16 cellular contexts compared by ENCODE assay signal in the genomic region with DNA sequence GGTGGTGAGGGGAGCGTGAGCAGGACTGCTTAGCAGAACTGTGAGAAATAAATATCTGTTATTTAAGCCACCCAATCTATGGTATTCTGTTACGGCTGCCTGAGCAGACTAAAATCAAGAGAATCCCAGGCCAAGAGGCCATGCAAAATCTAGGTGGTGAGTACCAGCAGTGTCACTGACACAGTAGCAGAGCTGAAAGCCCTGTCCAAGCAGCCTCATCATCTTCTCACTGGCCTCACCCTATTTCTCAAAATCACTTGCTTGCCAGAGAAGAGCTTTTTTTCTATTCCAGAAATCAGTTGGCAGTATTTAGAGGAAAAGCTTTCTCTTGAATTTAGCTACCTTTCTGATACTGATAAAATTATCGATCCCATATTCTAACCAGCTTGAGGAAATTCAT.
"Had no signal": no experiment of that assay in that cellular context is flagged by ENCODE, and none has a peak within 500 bp of the region (broad histone marks: within the 10 kb centered on the region; RNA-seq: fewer than 3 reads in every experiment).

No MANE protein-coding gene starts in this region.

- H3K27ac ChIP-seq: lower lobe of right lung, testis had no signal

- H3K4me3 ChIP-seq: lower lobe of right lung, testis had no signal

- DNase-seq: activated CD4-positive, alpha-beta T cell treated with anti-CD3 and anti-CD28 coated beads, Interleukin-2, amount 50 U/mL, for 1 hour; activated CD8-positive, alpha-beta memory T cell treated with anti-CD3 and anti-CD28 coated beads for 24 hours; activated CD8-positive, alpha-beta memory T cell treated with anti-CD3 and anti-CD28 coated beads, Interleukin-2, amount 50 U/mL, for 48 hours; activated effector memory CD4-positive, alpha-beta T cell treated with Interleukin-2 at 50 U/mL for 16 hours; activated naive CD4-positive, alpha-beta T cell treated with anti-CD3 and anti-CD28 coated beads, Interleukin-2, amount 50 U/mL, for 16 hours; activated T-cell treated with anti-CD3 and anti-CD28 coated beads, Interleukin-2, amount 50 U/mL, for 48 hours; caudate nucleus; endodermal cell; immature natural killer cell; lower lobe of right lung; retina; stimulated activated naive CD8-positive, alpha-beta T cell treated with anti-CD3 and anti-CD28 coated beads, Interleukin-15, Interleukin-2, amounts not matched to agents 100 U/mL and 50 U/mL, for 24 hours; T-cell; testis had no signal

- H3K4me1 ChIP-seq: lower lobe of right lung, testis had no signal

- ATAC-seq: gastroesophageal sphincter; lower lobe of right lung; natural killer cell treated with Interleukin-12 subunit alpha and Interleukin-12 subunit beta and Interleukin-15 and Interleukin-18, amount 100 ng/mL, for 72 hours; stimulated activated naive CD8-positive, alpha-beta T cell treated with anti-CD3 and anti-CD28 coated beads, Interleukin-15, Interleukin-2, amounts not matched to agents 100 U/mL and 50 U/mL, for 24 hours; T-cell had no signal

- H3K9me3 ChIP-seq: gastroesophageal sphincter, lower lobe of right lung, testis had no signal

- H3K36me3 ChIP-seq: gastroesophageal sphincter, lower lobe of right lung had no signal

- H3K27me3 ChIP-seq: gastroesophageal sphincter, testis had no signal
